In genomic region chr2:23249348-23249747, GRCh38 we compare ENCODE assay signal across 30 cellular contexts.
DNase-seq lines count a peak whose midpoint lies in the region; ATAC-seq and TF ChIP-seq lines count a peak whose summit lies in the region.
"Had no signal": no experiment of that assay in that cellular context is flagged by ENCODE, and none has a peak within 500 bp of the region (broad histone marks: within the 10 kb centered on the region; RNA-seq: fewer than 3 reads in every experiment).

No MANE protein-coding gene starts in this region.

- H2AFZ ChIP-seq in mammary epithelial cell (ENCODE audit: low read depth, low read length), result no peak overlapping the region

- BruUV-seq in mammary epithelial cell (replicated peaks; lab: Mats Ljungman, UMichigan), result no TSS peak

- H3K79me2 ChIP-seq in mammary epithelial cell (ENCODE audit: insufficient read depth, low read length), result no peaks in the 10 kb centered on the region

- DNase-seq in AG20443 (ENCODE audit: low spot score) (peak; percentile 73), mammary epithelial cell (peak; percentile 17), right atrium auricular region (ENCODE audit: low spot score) (peak; percentile 67), sigmoid colon (peak; percentile 74), SIG-M5 (lab: John Stamatoyannopoulos, UW) (no peak)
- no peak for DNase-seq in naive thymus-derived CD4-positive, alpha-beta T cell
- no peak for DNase-seq in activated CD4-positive, CD25-positive, alpha-beta regulatory T cell (lab: John Stamatoyannopoulos, UW)
- DNase-seq: activated CD4-positive, alpha-beta T cell treated with anti-CD3 and anti-CD28 coated beads for 36 hours; activated CD8-positive, alpha-beta memory T cell treated with anti-CD3 and anti-CD28 coated beads, Interleukin-2, amount 50 U/mL, for 48 hours; activated gamma-delta T cell treated with Interleukin-2 at 50 U/mL for 16 hours; CD4-positive, alpha-beta T cell; DMS53; immature natural killer cell; KBM-7; mesenchymal stem cell; NCI-H1092; NCI-H2081 treated with DMSO at 0.1 percent for 48 hours; NCI-H69; OCI-M1; stimulated activated CD4-positive, alpha-beta T cell treated with anti-CD3 and anti-CD28 coated beads, Interleukin-4, amount 100 ng/mL, for 4 hours; stimulated activated CD8-positive, alpha-beta memory T cell treated with anti-CD3 and anti-CD28 coated beads, Interleukin-4, amount 100 ng/mL, for 48 hours; T1000; transverse colon had no signal

- no peak for TF ChIP-seq CTCF in mammary epithelial cell (conservative IDR thresholded peaks at IDR 0.05 in 1 of 2, IDR thresholded peaks at IDR 0.05 in 1 of 2; ENCODE audit: extremely low read depth in 1 of 2, insufficient read depth in 1 of 2, low read depth in 1 of 2, low read length in 2 of 2)
- TF ChIP-seq CTCF in right atrium auricular region (IDR thresholded peaks at IDR 0.05), result no peak
- no peak for TF ChIP-seq CTCF in sigmoid colon (IDR thresholded peaks at IDR 0.05)

- H3K4me1 ChIP-seq in mammary epithelial cell (ENCODE audit: insufficient read depth, low read length), result no peaks in the 10 kb centered on the region
- H3K4me1 ChIP-seq in right atrium auricular region, result peaks cover 0 to 7% of the 10 kb centered on the region in 2 donors
- peaks cover 0 to 5% (median 0%) of the 10 kb centered on the region in 4 donors for H3K4me1 ChIP-seq in sigmoid colon
- H3K4me1 ChIP-seq in naive thymus-derived CD4-positive, alpha-beta T cell (ENCODE audit: control insufficient read depth in 2 of 2, insufficient read depth in 2 of 2, low read length in 2 of 2), result no peaks in the 10 kb centered on the region
- H3K4me1 ChIP-seq: A549, HAP-1, transverse colon had no signal

- H3K9me3 Mint-ChIP-seq in naive thymus-derived CD4-positive, alpha-beta T cell, result peaks cover 0 to 6% (median 0%) of the 10 kb centered on the region in 11 donors
- H3K9me3 Mint-ChIP-seq: CD4-positive, alpha-beta T cell; neural crest cell had no signal

- H3K4me3 ChIP-seq in mammary epithelial cell (replicated peaks in 1 of 3; ENCODE audit: insufficient read depth in 1 of 3, low read depth in 2 of 3, low read length in 3 of 3) (no peak overlapping the region), right atrium auricular region (no peak overlapping the region), sigmoid colon (no peak overlapping the region)
- no peak overlapping the region for H3K4me3 ChIP-seq in naive thymus-derived CD4-positive, alpha-beta T cell (ENCODE audit: low read length)
- H3K4me3 ChIP-seq: A549, ascending aorta, coronary artery, HAP-1, SK-N-MC, transverse colon had no signal

- no peaks in the 10 kb centered on the region for H3K9me3 ChIP-seq in mammary epithelial cell (replicated peaks; ENCODE audit: insufficient read depth, low read length)
- H3K9me3 ChIP-seq in right atrium auricular region, result no peaks in the 10 kb centered on the region
- H3K9me3 ChIP-seq in sigmoid colon, result no peaks in the 10 kb centered on the region
- H3K9me3 ChIP-seq in naive thymus-derived CD4-positive, alpha-beta T cell (ENCODE audit: control insufficient read depth in 2 of 3, low read length in 3 of 3), result no peaks in the 10 kb centered on the region
- H3K9me3 ChIP-seq: A549, ascending aorta, HAP-1, transverse colon had no signal

- no peaks in the 10 kb centered on the region for H4K20me1 ChIP-seq in mammary epithelial cell (ENCODE audit: insufficient read depth, low read length)

- H3K36me3 ChIP-seq in mammary epithelial cell (ENCODE audit: insufficient read depth, low read length) (no peaks in the 10 kb centered on the region), right atrium auricular region (no peaks in the 10 kb centered on the region), sigmoid colon (no peaks in the 10 kb centered on the region)
- no peaks in the 10 kb centered on the region for H3K36me3 ChIP-seq in naive thymus-derived CD4-positive, alpha-beta T cell (ENCODE audit: control insufficient read depth in 2 of 3, insufficient read depth in 3 of 3, low read length in 3 of 3)
- H3K36me3 ChIP-seq: ascending aorta, HAP-1, transverse colon had no signal

- in situ Hi-C loops in mammary epithelial cell (cut with MboI; ENCODE audit: low sequenced_read_pairs in 2 of 2), result no loop called here

- no peak overlapping the region for H3K4me3 Mint-ChIP-seq in naive thymus-derived CD4-positive, alpha-beta T cell
- H3K4me3 Mint-ChIP-seq: activated CD4-positive, alpha-beta T cell treated with anti-CD3 and anti-CD28 coated beads for 36 hours; CD4-positive, alpha-beta T cell; immature natural killer cell; neural crest cell had no signal

- H3K27ac ChIP-seq in mammary epithelial cell (ENCODE audit: insufficient read depth, low read depth, low read length), result no peak overlapping the region
- no peak overlapping the region for H3K27ac ChIP-seq in right atrium auricular region
- H3K27ac ChIP-seq in sigmoid colon, result no peak overlapping the region
- no peak overlapping the region for H3K27ac ChIP-seq in naive thymus-derived CD4-positive, alpha-beta T cell (ENCODE audit: low read depth, low read length)
- H3K27ac ChIP-seq: A549, coronary artery, SK-N-MC, transverse colon had no signal

- no peak for TF ChIP-seq EP300 in sigmoid colon (IDR thresholded peaks at IDR 0.05)

- intact Hi-C loops in mammary epithelial cell (cut with micrococcal nuclease) (no loop called here), sigmoid colon (cut with DNase I) (no loop called here)
- intact Hi-C loops in naive thymus-derived CD4-positive, alpha-beta T cell (cut with micrococcal nuclease), result no loop called here

- ATAC-seq in naive thymus-derived CD4-positive, alpha-beta T cell, result no peak
- ATAC-seq in activated CD4-positive, CD25-positive, alpha-beta regulatory T cell treated with anti-CD3 and anti-CD28 coated beads, Interleukin-2, amount 50 U/mL, for 24 hours, result no peak
- ATAC-seq: A549; activated CD4-positive, alpha-beta T cell treated with anti-CD3 and anti-CD28 coated beads for 36 hours had no signal

- 25% methylated on average over 5 of the region's 5 CpGs for WGBS in mammary epithelial cell (ENCODE audit: low coverage, missing lambda C conversion rate)
- 89 to 95% methylated on average over 5 of the region's 5 CpGs for WGBS in sigmoid colon, 2 donors

- H3K9ac ChIP-seq in mammary epithelial cell (ENCODE audit: insufficient read depth, low read length), result no peak overlapping the region

- POLR2A ChIA-PET in naive thymus-derived CD4-positive, alpha-beta T cell (lab: Charles Lee), result no interaction called here

- H3K4me2 ChIP-seq in mammary epithelial cell (ENCODE audit: insufficient read depth, low read depth, low read length), result no peak overlapping the region
- H3K4me2 ChIP-seq: A549 had no signal

- peaks cover 0 to 2% (median 0%) of the 10 kb centered on the region in 7 donors for H3K4me1 Mint-ChIP-seq in naive thymus-derived CD4-positive, alpha-beta T cell
- H3K4me1 Mint-ChIP-seq: activated CD4-positive, alpha-beta T cell treated with anti-CD3 and anti-CD28 coated beads for 36 hours; immature natural killer cell had no signal

- dilution Hi-C loops in mammary epithelial cell (cut with HindIII; ENCODE audit: low sequenced_read_pairs), result no loop called here

- H3K27me3 Mint-ChIP-seq in naive thymus-derived CD4-positive, alpha-beta T cell, result peaks cover 13 to 45% (median 30%) of the 10 kb centered on the region in 5 donors

- H3K27me3 ChIP-seq in mammary epithelial cell (ENCODE audit: insufficient read depth, low read length) (no peaks in the 10 kb centered on the region), right atrium auricular region (no peaks in the 10 kb centered on the region), sigmoid colon (no peaks in the 10 kb centered on the region)
- no peaks in the 10 kb centered on the region for H3K27me3 ChIP-seq in naive thymus-derived CD4-positive, alpha-beta T cell (ENCODE audit: control insufficient read depth in 2 of 2, insufficient read depth in 2 of 2, low read length in 2 of 2)
- H3K27me3 ChIP-seq: ascending aorta, transverse colon had no signal

- no peak for TF ChIP-seq POLR2A in sigmoid colon (IDR thresholded peaks at IDR 0.05)

- H3K27ac Mint-ChIP-seq in naive thymus-derived CD4-positive, alpha-beta T cell, result no peak overlapping the region
- H3K27ac Mint-ChIP-seq: activated CD4-positive, alpha-beta T cell treated with anti-CD3 and anti-CD28 coated beads for 36 hours; CD4-positive, alpha-beta T cell; immature natural killer cell had no signal

- CTCF ChIA-PET in mammary epithelial cell (lab: Charles Lee; ENCODE audit: low non-redundant PET), result no interaction called here
- CTCF ChIA-PET in naive thymus-derived CD4-positive, alpha-beta T cell (lab: Charles Lee), result no interaction called here

- no peaks in the 10 kb centered on the region for H3K36me3 Mint-ChIP-seq in naive thymus-derived CD4-positive, alpha-beta T cell
- H3K36me3 Mint-ChIP-seq: immature natural killer cell had no signal

Comparison
In these comparisons a context has a peak if more than half of its experiments do, and no peak if none do; other contexts are left out.
1. DNase-seq: peak in AG20443 (single experiment), mammary epithelial cell (single experiment), right atrium auricular region (single experiment) and sigmoid colon (single experiment); none in naive thymus-derived CD4-positive, alpha-beta T cell (0 of 9), activated CD4-positive, CD25-positive, alpha-beta regulatory T cell (0 of 4) and SIG-M5 (single experiment).